Comparison of ENCODE assay signal across 8 cellular contexts in the genomic region with DNA sequence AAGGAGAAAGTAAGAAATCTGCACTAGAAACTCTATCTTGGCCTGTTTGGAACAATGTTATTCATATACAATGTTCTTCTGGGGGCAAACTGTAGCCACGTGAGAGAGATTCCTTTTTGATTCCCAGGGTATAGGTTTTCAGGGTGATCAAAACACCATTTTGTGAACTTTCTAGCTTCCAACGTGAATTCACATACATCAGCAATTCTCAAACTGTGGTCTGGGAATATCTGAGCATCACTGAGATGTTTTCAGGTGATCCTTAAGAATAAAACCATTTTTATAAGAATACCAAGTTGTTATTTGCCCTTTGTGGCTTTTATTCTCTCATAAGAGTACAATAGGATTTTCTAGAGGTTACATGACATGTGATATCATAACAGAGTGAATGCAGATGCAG.
"Had no signal": no experiment of that assay in that cellular context is flagged by ENCODE, and none has a peak within 500 bp of the region (broad histone marks: within the 10 kb centered on the region; RNA-seq: fewer than 3 reads in every experiment).

No MANE protein-coding gene starts in this region.

- ATAC-seq: GM23338, HCT116 had no signal

- DNase-seq: HFFc6, KG1 had no signal

- H3K4me3 ChIP-seq: GM23338, HAP-1 had no signal

- H3K27ac ChIP-seq: HL-60 had no signal

- H3K4me1 ChIP-seq: HAP-1 had no signal

- FAIRE-seq: H1, H54 had no signal

- H3K9me3 ChIP-seq: HAP-1 had no signal

- H3K36me3 ChIP-seq: HAP-1 had no signal

- H3K4me2 ChIP-seq: GM23338 had no signal

- H2AFZ ChIP-seq: GM23338 had no signal
